24 cellular contexts compared by ENCODE assay signal in genomic region chr9:117121331-117121730, GRCh38.
DNase-seq lines count a peak whose midpoint lies in the region; ATAC-seq and TF ChIP-seq lines count a peak whose summit lies in the region.
"Had no signal": no experiment of that assay in that cellular context is flagged by ENCODE, and none has a peak within 500 bp of the region (broad histone marks: within the 10 kb centered on the region; RNA-seq: fewer than 3 reads in every experiment).

No MANE protein-coding gene starts in this region.

- no peak overlapping the region for H3K4me3 Mint-ChIP-seq in CD14-positive monocyte
- H3K4me3 Mint-ChIP-seq: CD4-positive, alpha-beta memory T cell had no signal

- no peak for TF ChIP-seq CTCF in CD14-positive monocyte (IDR thresholded peaks at IDR 0.05)

- intact Hi-C loops in CD14-positive monocyte (cut with micrococcal nuclease): no loop called here

- H3K9me3 Mint-ChIP-seq in CD14-positive monocyte: peaks cover 0 to 12% (median 2%) of the 10 kb centered on the region in 7 donors

- DNase-seq in DMS79 treated with DMSO at 0.1 percent for 48 hours (lab: John Stamatoyannopoulos, UW) (peak; percentile 11), DMS79 (lab: John Stamatoyannopoulos, UW) (no peak), NCI-H2196 (lab: John Stamatoyannopoulos, UW; ENCODE audit: unreplicated experiment) (peak; percentile 6), cerebellum (ENCODE audit: low spot score) (peak; percentile 37), putamen (ENCODE audit: low spot score) (peak; percentile 72), CD14-positive monocyte (ENCODE audit: low spot score) (no peak)
- no peak for DNase-seq in stimulated activated CD4-positive, alpha-beta T cell treated with anti-CD3 and anti-CD28 coated beads, Interleukin-4, amount 100 ng/mL, for 1 hour
- DNase-seq: 8988T; BE2C; Calu3; CD4-positive, alpha-beta memory T cell; DND-41; GDM1; GM23248; HCEC 1CT; KG1; MV-4-11; NCI-H1436 treated with DMSO at 0.1 percent for 48 hours; NCI-H2081 treated with DMSO at 0.1 percent for 48 hours; NCI-H526 treated with DMSO at 0.1 percent for 48 hours; OCI-M1; Right ventricle myocardium superior; SW 1271 had no signal

- H3K36me3 Mint-ChIP-seq in CD14-positive monocyte: no peaks in the 10 kb centered on the region
- H3K36me3 Mint-ChIP-seq: CD4-positive, alpha-beta memory T cell had no signal

- peaks cover 0 to 1% (median 0%) of the 10 kb centered on the region in 3 donors for H3K27me3 Mint-ChIP-seq in CD14-positive monocyte (ENCODE audit: low read depth in 3 of 3)
- H3K27me3 Mint-ChIP-seq: CD4-positive, alpha-beta memory T cell had no signal

- H3K4me1 Mint-ChIP-seq in CD14-positive monocyte: no peaks in the 10 kb centered on the region
- H3K4me1 Mint-ChIP-seq: CD4-positive, alpha-beta memory T cell had no signal

- no peak for ATAC-seq in GM21576 (IDR thresholded peaks at IDR 0.05; ENCODE audit: unreplicated experiment)

- no peak overlapping the region for H3K27ac Mint-ChIP-seq in CD14-positive monocyte
- H3K27ac Mint-ChIP-seq: CD4-positive, alpha-beta memory T cell had no signal

Comparison
In these comparisons a context has a peak if more than half of its experiments do, and no peak if none do; other contexts are left out.
1. DNase-seq: peak in DMS79 treated with DMSO at 0.1 percent for 48 hours (single experiment), NCI-H2196 (single experiment), cerebellum (single experiment) and putamen (single experiment); none in DMS79 (single experiment), CD14-positive monocyte (single experiment) and stimulated activated CD4-positive, alpha-beta T cell treated with anti-CD3 and anti-CD28 coated beads, Interleukin-4, amount 100 ng/mL, for 1 hour (single experiment).